ENCODE assay signal across 14 cellular contexts in the genomic region with DNA sequence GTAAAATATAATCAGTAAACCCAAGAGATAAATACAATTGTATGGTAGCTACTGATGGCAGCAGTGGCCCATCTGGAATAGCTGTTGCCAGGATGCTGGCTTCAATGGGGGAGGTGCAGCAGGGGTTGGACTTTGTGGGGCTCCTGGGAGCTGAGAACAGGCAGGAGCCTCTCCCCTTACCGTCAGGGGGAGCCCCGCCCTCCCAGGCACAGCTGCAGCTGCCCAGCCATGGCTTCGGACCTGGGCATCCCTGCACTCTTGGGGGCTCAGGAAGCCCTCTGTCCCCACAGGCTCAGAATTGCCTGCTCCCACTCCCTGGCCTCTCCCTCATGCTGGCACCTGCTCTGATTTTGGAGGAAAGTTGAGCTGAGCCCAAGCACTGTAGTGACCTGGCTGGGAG.
DNase-seq lines count a peak whose midpoint lies in the region; ATAC-seq and TF ChIP-seq lines count a peak whose summit lies in the region.
"Had no signal": no experiment of that assay in that cellular context is flagged by ENCODE, and none has a peak within 500 bp of the region (broad histone marks: within the 10 kb centered on the region; RNA-seq: fewer than 3 reads in every experiment).

No MANE protein-coding gene starts in this region.

- H3K4me2 ChIP-seq in H9 (ENCODE audit: insufficient read depth, insufficient read length, low read length) (no peak overlapping the region), mesenchymal stem cell (ENCODE audit: low read length, poor library complexity, severe bottlenecking) (no peak overlapping the region), trophoblast cell (ENCODE audit: low read length) (no peak overlapping the region)
- H3K4me2 ChIP-seq: A549, BLaER1 had no signal

- no peak overlapping the region for H2BK12ac ChIP-seq in H9 (ENCODE audit: insufficient read length, low read depth, low read length)
- peak overlapping the region in 1 of 2 experiments; percentile 15 for H2BK12ac ChIP-seq in mesenchymal stem cell (ENCODE audit: low read length in 2 of 2)
- H2BK12ac ChIP-seq in trophoblast cell (ENCODE audit: low read length) = peak overlapping the region; percentile 12

- no peak overlapping the region for H2AK5ac ChIP-seq in H9 (ENCODE audit: insufficient read length, low read length)
- no peak overlapping the region for H2AK5ac ChIP-seq in mesenchymal stem cell (ENCODE audit: low read length, severe bottlenecking)
- no peak overlapping the region for H2AK5ac ChIP-seq in trophoblast cell (ENCODE audit: low read length)

- H2BK120ac ChIP-seq in H9 (ENCODE audit: low read depth, low read length, poor library complexity, severe bottlenecking) = no peak overlapping the region
- no peak overlapping the region for H2BK120ac ChIP-seq in mesenchymal stem cell (ENCODE audit: low read depth, low read length)
- no peak overlapping the region for H2BK120ac ChIP-seq in trophoblast cell (ENCODE audit: insufficient read depth, low read length, poor library complexity)

- in situ Hi-C loops in GM13976 (cut with MboI; ENCODE audit: low sequenced_read_pairs, unreplicated experiment) = no loop called here

- 0 out of 3 replicates have a peak, but pooled peaks have one; percentile 11 for TF ChIP-seq CTCF in H9 (conservative IDR thresholded peaks at IDR 0.05)
- no peak for TF ChIP-seq CTCF in glutamatergic neuron (IDR thresholded peaks at IDR 0.05; ENCODE audit: partially characterized antibody, unreplicated experiment)
- TF ChIP-seq CTCF in GM13976 (IDR thresholded peaks at IDR 0.05; ENCODE audit: borderline replicate concordance, control extremely low read depth, extremely low read depth, insufficient read depth, missing control alignments) = no peak

- H3K4me1 Mint-ChIP-seq in H9 = no peaks in the 10 kb centered on the region
- peaks cover 4% of the 10 kb centered on the region for H3K4me1 Mint-ChIP-seq in glutamatergic neuron (ENCODE audit: low read depth, unreplicated experiment)
- H3K4me1 Mint-ChIP-seq: CD8-positive, alpha-beta memory T cell had no signal

- ATAC-seq in GM21717 (IDR thresholded peaks at IDR 0.05; ENCODE audit: unreplicated experiment) = no peak
- ATAC-seq: A549 had no signal

- no peaks in the 10 kb centered on the region for H3K79me2 ChIP-seq in H9 (ENCODE audit: insufficient read depth, low read length)
- H3K79me2 ChIP-seq in trophoblast cell (ENCODE audit: control insufficient read depth, insufficient read depth, low read length, poor library complexity) = no peaks in the 10 kb centered on the region

- no peaks in the 10 kb centered on the region for H3K36me3 ChIP-seq in mesenchymal stem cell (ENCODE audit: control insufficient read depth in 1 of 2, insufficient read depth in 2 of 2, low read depth in 1 of 2, low read length in 2 of 2)
- H3K36me3 ChIP-seq in trophoblast cell (ENCODE audit: control insufficient read depth in 1 of 2, insufficient read depth in 2 of 2, low read length in 2 of 2) = no peaks in the 10 kb centered on the region
- H3K36me3 ChIP-seq: BLaER1, HAP-1 had no signal

- H3K27ac ChIP-seq in H9 (ENCODE audit: insufficient read length, low read depth, low read length) (no peak overlapping the region), mesenchymal stem cell (ENCODE audit: low read length, poor library complexity, severe bottlenecking) (no peak overlapping the region), trophoblast cell (ENCODE audit: low read depth, low read length) (no peak overlapping the region)
- H3K27ac ChIP-seq: A549, BLaER1, GM23248 had no signal

- H4K8ac ChIP-seq in H9 (replicated peaks; ENCODE audit: insufficient read length, low read depth, low read length) (no peak overlapping the region), mesenchymal stem cell (ENCODE audit: low read length) (no peak overlapping the region), trophoblast cell (ENCODE audit: low read depth, low read length) (no peak overlapping the region)

- WGBS in H9 (ENCODE audit: extremely low coverage, insufficient read length, low lambda C conversion rate) = no CpG with 5 or more reads among the region's 3 CpGs
- 33% methylated on average over 2 of the region's 3 CpGs for WGBS in mesenchymal stem cell
- WGBS in trophoblast cell (ENCODE audit: extremely low coverage, insufficient coverage, insufficient read length) = no CpG with 5 or more reads among the region's 3 CpGs

- H3K9me3 Mint-ChIP-seq in H9 (no peaks in the 10 kb centered on the region), glutamatergic neuron (ENCODE audit: unreplicated experiment) (no peaks in the 10 kb centered on the region)

- H3K36me3 Mint-ChIP-seq in H9 (ENCODE audit: insufficient read depth in 1 of 3, low read depth in 3 of 3) (no peaks in the 10 kb centered on the region), glutamatergic neuron (ENCODE audit: unreplicated experiment) (no peaks in the 10 kb centered on the region)
- H3K36me3 Mint-ChIP-seq: CD8-positive, alpha-beta memory T cell had no signal

- H4K91ac ChIP-seq in H9 (ENCODE audit: insufficient read length, low read depth, low read length) (no peak overlapping the region), mesenchymal stem cell (ENCODE audit: low read length) (no peak overlapping the region), trophoblast cell (ENCODE audit: low read depth, low read length) (no peak overlapping the region)

- no peaks in the 10 kb centered on the region for H3K27me3 ChIP-seq in H9 (ENCODE audit: insufficient read depth, low read length)
- no peaks in the 10 kb centered on the region for H3K27me3 ChIP-seq in mesenchymal stem cell (ENCODE audit: control insufficient read depth in 1 of 2, insufficient read depth in 1 of 2, low read length in 2 of 2)
- no peaks in the 10 kb centered on the region for H3K27me3 ChIP-seq in trophoblast cell (ENCODE audit: insufficient read depth, low read length)
- H3K27me3 ChIP-seq: BLaER1 had no signal

- H3K9ac ChIP-seq in H9 (ENCODE audit: extremely low read depth, insufficient read length, low read length) = no peak overlapping the region
- no peak overlapping the region for H3K9ac ChIP-seq in mesenchymal stem cell (ENCODE audit: low read length)
- no peak overlapping the region for H3K9ac ChIP-seq in trophoblast cell (ENCODE audit: low read length)
- H3K9ac ChIP-seq: BLaER1, GM23248 had no signal

- H3K56ac ChIP-seq in H9 (ENCODE audit: insufficient read length, low read depth, low read length) = no peak overlapping the region

- DNase-seq in H9 (peak; percentile 61), glutamatergic neuron (peak; percentile 41), mesenchymal stem cell (no peak), trophoblast cell (no peak), ureter (ENCODE audit: low spot score) (no peak), GM13976 (ENCODE audit: low spot score) (no peak)
- DNase-seq: CD8-positive, alpha-beta memory T cell; DMS53; GF-D8; GM23248 had no signal

- H3K27ac Mint-ChIP-seq in H9 = no peak overlapping the region
- no peak overlapping the region for H3K27ac Mint-ChIP-seq in glutamatergic neuron (ENCODE audit: unreplicated experiment)
- H3K27ac Mint-ChIP-seq: CD8-positive, alpha-beta memory T cell had no signal

- no peak overlapping the region for H2BK20ac ChIP-seq in H9 (ENCODE audit: low read depth, low read length, poor library complexity, severe bottlenecking)

- no peak overlapping the region for H4K12ac ChIP-seq in trophoblast cell (ENCODE audit: low read depth, low read length)

- H4K5ac ChIP-seq in H9 (ENCODE audit: insufficient read length, low read depth, low read length) = no peak overlapping the region

- H3K4me3 ChIP-seq in mesenchymal stem cell (ENCODE audit: insufficient read depth in 1 of 2, low read depth in 1 of 2, low read length in 2 of 2) = no peak overlapping the region
- no peak overlapping the region for H3K4me3 ChIP-seq in trophoblast cell (ENCODE audit: low read depth, low read length)
- H3K4me3 ChIP-seq: A549, BLaER1, GM23248, HAP-1 had no signal

- H3K18ac ChIP-seq in H9 (ENCODE audit: insufficient read length, low read depth, low read length) (no peak overlapping the region), mesenchymal stem cell (ENCODE audit: low read depth in 1 of 2, low read length in 2 of 2) (no peak overlapping the region), trophoblast cell (ENCODE audit: low read length) (no peak overlapping the region)

- no peaks in the 10 kb centered on the region for H3K27me3 Mint-ChIP-seq in H9 (ENCODE audit: low read depth)
- no peaks in the 10 kb centered on the region for H3K27me3 Mint-ChIP-seq in glutamatergic neuron (ENCODE audit: unreplicated experiment)
- H3K27me3 Mint-ChIP-seq: CD8-positive, alpha-beta memory T cell had no signal

- H3K9me3 ChIP-seq in H9 (ENCODE audit: control insufficient read depth, low read depth, low read length) (no peaks in the 10 kb centered on the region), mesenchymal stem cell (ENCODE audit: control insufficient read depth, low read length) (peaks cover 6% of the 10 kb centered on the region), trophoblast cell (ENCODE audit: insufficient read depth, low read depth, low read length) (peaks cover 5% of the 10 kb centered on the region)
- H3K9me3 ChIP-seq: A549, HAP-1 had no signal

- H3K14ac ChIP-seq in H9 (ENCODE audit: insufficient read depth, low read length) = no peak overlapping the region; the same call in 1 of the 2 replicates
- no peak overlapping the region for H3K14ac ChIP-seq in mesenchymal stem cell (ENCODE audit: low read length in 2 of 2)
- no peak overlapping the region for H3K14ac ChIP-seq in trophoblast cell (ENCODE audit: low read length)

- H3K4ac ChIP-seq in H9 (ENCODE audit: low read depth, low read length) = no peak overlapping the region
- H3K4ac ChIP-seq in mesenchymal stem cell (ENCODE audit: low read depth in 1 of 2, low read length in 2 of 2) = no peak overlapping the region
- H3K4ac ChIP-seq in trophoblast cell (ENCODE audit: low read depth, low read length) = no peak overlapping the region

- H2AFZ ChIP-seq in H9 (ENCODE audit: low read length) (no peak overlapping the region), mesenchymal stem cell (ENCODE audit: low read depth, low read length) (no peak overlapping the region), trophoblast cell (ENCODE audit: insufficient read depth, low read length, poor library complexity) (no peak overlapping the region)
- H2AFZ ChIP-seq: GM23248 had no signal

- H2BK5ac ChIP-seq in H9 (ENCODE audit: insufficient read length, low read length) (no peak overlapping the region), mesenchymal stem cell (ENCODE audit: low read depth, low read length, poor library complexity, severe bottlenecking) (no peak overlapping the region), trophoblast cell (ENCODE audit: low read depth, low read length, poor library complexity) (no peak overlapping the region)

- H2BK15ac ChIP-seq in H9 (ENCODE audit: low read depth, low read length) (no peak overlapping the region), mesenchymal stem cell (ENCODE audit: low read depth, poor library complexity, severe bottlenecking) (peak overlapping the region; percentile 73)

- H3K23me2 ChIP-seq in H9 (ENCODE audit: insufficient read length, low read depth, low read length, poor library complexity, severe bottlenecking) = no peaks in the 10 kb centered on the region

- H3K4me3 Mint-ChIP-seq in H9 (no peak overlapping the region), glutamatergic neuron (ENCODE audit: unreplicated experiment) (no peak overlapping the region)
- H3K4me3 Mint-ChIP-seq: CD8-positive, alpha-beta memory T cell had no signal

- H3K4me1 ChIP-seq in H9 (ENCODE audit: insufficient read depth, low read length) = no peaks in the 10 kb centered on the region
- peaks cover 5% of the 10 kb centered on the region for H3K4me1 ChIP-seq in mesenchymal stem cell (ENCODE audit: control insufficient read depth, insufficient read depth, low read depth, low read length)
- H3K4me1 ChIP-seq in trophoblast cell (ENCODE audit: control insufficient read depth in 1 of 2, insufficient read depth in 2 of 2, low read length in 2 of 2) = no peaks in the 10 kb centered on the region
- H3K4me1 ChIP-seq: A549, BLaER1, HAP-1 had no signal

- no peaks in the 10 kb centered on the region for H3K79me1 ChIP-seq in H9 (ENCODE audit: insufficient read depth, low read depth, low read length, poor library complexity, severe bottlenecking)
- no peaks in the 10 kb centered on the region for H3K79me1 ChIP-seq in mesenchymal stem cell (replicated peaks; ENCODE audit: low read length, poor library complexity, severe bottlenecking)
- H3K79me1 ChIP-seq in trophoblast cell (ENCODE audit: low read length) = peaks cover 2% of the 10 kb centered on the region

- no peak overlapping the region for H3T11ph ChIP-seq in H9 (ENCODE audit: low read length)

- H3K23ac ChIP-seq in H9 (ENCODE audit: insufficient read length, low read depth, low read length) (no peak overlapping the region), mesenchymal stem cell (ENCODE audit: low read length in 2 of 2) (no peak overlapping the region), trophoblast cell (ENCODE audit: low read length) (no peak overlapping the region)

- no peaks in the 10 kb centered on the region for H4K20me1 ChIP-seq in H9 (ENCODE audit: control insufficient read depth, insufficient read depth, insufficient read length)
- H4K20me1 ChIP-seq: BLaER1 had no signal

Comparison
In these comparisons a context has a peak if more than half of its experiments do, and no peak if none do; other contexts are left out.
1. DNase-seq: peak in H9 (single experiment) and glutamatergic neuron (single experiment); none in mesenchymal stem cell (single experiment), trophoblast cell (0 of 2), ureter (single experiment) and GM13976 (single experiment).